In the genomic region with DNA sequence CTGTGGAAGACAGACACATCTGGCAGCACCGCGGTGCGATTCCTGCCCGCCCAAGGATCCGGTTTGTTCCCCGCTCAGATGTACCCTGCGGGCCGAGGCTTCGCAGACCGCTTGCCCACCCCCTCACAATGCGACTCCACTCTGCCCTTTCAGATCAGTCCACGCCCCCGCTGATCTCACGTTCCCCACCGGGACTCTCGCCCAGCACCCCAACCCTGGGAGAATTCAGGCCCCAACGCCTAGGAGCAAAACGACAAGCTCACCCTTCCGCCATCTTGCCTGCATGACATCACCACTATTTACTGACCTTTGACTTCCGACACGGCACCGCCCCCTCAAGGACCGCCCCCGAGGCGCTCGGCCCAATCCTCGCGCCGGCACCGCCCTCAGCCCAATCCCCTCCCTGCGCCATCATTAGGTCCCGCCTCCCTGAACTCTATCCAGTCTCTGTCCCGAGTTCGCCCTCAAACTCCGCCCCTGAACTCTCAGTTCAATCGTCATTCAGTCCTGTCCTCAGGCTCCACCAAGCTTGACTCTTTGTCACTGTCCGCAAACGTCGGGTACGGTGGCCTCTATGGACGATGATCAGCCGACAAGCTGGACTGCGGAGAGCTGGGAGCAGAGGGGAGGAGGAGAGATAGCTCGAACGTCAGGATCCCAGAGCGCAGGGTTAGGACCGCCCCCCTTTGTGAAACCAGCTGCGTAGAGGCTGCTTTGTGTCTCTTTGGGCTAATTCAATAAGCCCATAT, we compare ENCODE assay signal across 8 cellular contexts. TPM values are rescaled to one million over a fixed set of nuclear protein-coding genes. Genes with fewer than 3 reads are reported as not detected.
A peak's percentile ranks its signal among the peaks of the same experiment; 100 is the strongest.
DNase-seq lines count a peak whose midpoint lies in the region; ATAC-seq, FAIRE-seq and TF ChIP-seq lines count a peak whose summit lies in the region.

A gene with protein sequence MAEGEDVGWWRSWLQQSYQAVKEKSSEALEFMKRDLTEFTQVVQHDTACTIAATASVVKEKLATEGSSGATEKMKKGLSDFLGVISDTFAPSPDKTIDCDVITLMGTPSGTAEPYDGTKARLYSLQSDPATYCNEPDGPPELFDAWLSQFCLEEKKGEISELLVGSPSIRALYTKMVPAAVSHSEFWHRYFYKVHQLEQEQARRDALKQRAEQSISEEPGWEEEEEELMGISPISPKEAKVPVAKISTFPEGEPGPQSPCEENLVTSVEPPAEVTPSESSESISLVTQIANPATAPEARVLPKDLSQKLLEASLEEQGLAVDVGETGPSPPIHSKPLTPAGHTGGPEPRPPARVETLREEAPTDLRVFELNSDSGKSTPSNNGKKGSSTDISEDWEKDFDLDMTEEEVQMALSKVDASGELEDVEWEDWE (minus strand): TSS at position 301 of the 749 bp plus-strand sequence. CDS start 27 bp downstream, at position 274.

- TF ChIP-seq CTCF in astrocyte (IDR thresholded peaks at IDR 0.05; ENCODE audit: insufficient read depth, low read depth, low read length) (no peak), uterus (IDR thresholded peaks at IDR 0.05) (peak in 1 of 4 experiments; percentile 32)

- H3K4me3 ChIP-seq in astrocyte (ENCODE audit: insufficient read depth, low read depth, low read length) (peak within 1 kb of the TSS; percentile 92), right cardiac atrium (ENCODE audit: low read length) (peak within 1 kb of the TSS; percentile 68), uterus (peak within 1 kb of the TSS; percentile 83 to 96)

- H4K20me1 ChIP-seq in astrocyte (ENCODE audit: insufficient read depth, low read length): peaks cover 35% of the 10 kb centered on the region

- H3K27me3 Mint-ChIP-seq in astrocyte (ENCODE audit: low read depth, unreplicated experiment): no peaks in the 10 kb centered on the region

- H3K9me3 Mint-ChIP-seq in astrocyte (ENCODE audit: unreplicated experiment): peaks cover 4% of the 10 kb centered on the region

- H3K4me2 ChIP-seq in astrocyte (ENCODE audit: low read length): peak within 1 kb of the TSS; percentile 97

- DNase-seq in NCI-H2029 (lab: John Stamatoyannopoulos, UW) (peak; percentile 94), T-helper 22 cell (ENCODE audit: low read depth) (peak; percentile 93), astrocyte (ENCODE audit: low read depth) (peak; percentile 97), right cardiac atrium (peak; percentile 98 to 99 (median 98)), pulmonary artery endothelial cell (ENCODE audit: low read depth, low spot score) (peak; percentile 96), uterus (peak; percentile 98 to 99)

- ATAC-seq in GM18505 (IDR thresholded peaks at IDR 0.05; ENCODE audit: unreplicated experiment) (peak; percentile 91), HG02973 (IDR thresholded peaks at IDR 0.05; ENCODE audit: unreplicated experiment) (peak; percentile 90), right cardiac atrium (peak; percentile 98 to 99)

- intact Hi-C loops in right cardiac atrium (cut with DNase I): loop anchor here in 1 of 4 donors (10.0 kb wide), 1 partner anchor 480 kb away; a partner anchor contains a TSS
- intact Hi-C loops in uterus (cut with DNase I; ENCODE audit: low total_unique reads): no loop called here

- H3K27ac ChIP-seq in astrocyte (ENCODE audit: low read depth, low read length): peak within 1 kb of the TSS; percentile 95
- H3K27ac ChIP-seq in right cardiac atrium (ENCODE audit: low read length): peak within 1 kb of the TSS; percentile 97
- peak within 1 kb of the TSS; percentile 87 to 96 for H3K27ac ChIP-seq in uterus

- peaks cover 9% of the 10 kb centered on the region for H3K36me3 ChIP-seq in astrocyte (ENCODE audit: insufficient read depth, low read length)
- no peaks in the 10 kb centered on the region for H3K36me3 ChIP-seq in uterus

- H3K4me1 Mint-ChIP-seq in astrocyte (ENCODE audit: low read depth, unreplicated experiment): peaks cover 18% of the 10 kb centered on the region

- peak; percentile 67 for FAIRE-seq in astrocyte (lab: Jason Lieb, UNC)

- H3K4me3 Mint-ChIP-seq in astrocyte (ENCODE audit: unreplicated experiment): peak within 1 kb of the TSS; percentile 100

- under 1% methylated on average over 48 of the region's 48 CpGs for WGBS in right cardiac atrium

- TF ChIP-seq POLR2A in GM18505 (IDR thresholded peaks at IDR 0.05; ENCODE audit: borderline replicate concordance, extremely low read depth, insufficient read depth, insufficient read length) (peak; percentile 81), uterus (IDR thresholded peaks at IDR 0.05) (peak; percentile 93 to 96)

- H3K9me3 ChIP-seq in astrocyte (ENCODE audit: insufficient read depth, low read depth, low read length) (no peaks in the 10 kb centered on the region), right cardiac atrium (ENCODE audit: control insufficient read depth, low read length) (no peaks in the 10 kb centered on the region), uterus (no peaks in the 10 kb centered on the region)

- H3K27ac Mint-ChIP-seq in astrocyte (ENCODE audit: unreplicated experiment): peak within 1 kb of the TSS; percentile 98

- H3K4me1 ChIP-seq in astrocyte (ENCODE audit: insufficient read depth, low read length): peaks cover 18% of the 10 kb centered on the region
- H3K4me1 ChIP-seq in right cardiac atrium (ENCODE audit: control insufficient read depth, insufficient read depth, low read length): peaks cover 2% of the 10 kb centered on the region
- peaks cover 11 to 13% of the 10 kb centered on the region in 2 donors for H3K4me1 ChIP-seq in uterus

- H3K79me2 ChIP-seq in astrocyte (ENCODE audit: insufficient read depth, low read length): peaks cover 47% of the 10 kb centered on the region

- peak within 1 kb of the TSS; percentile 88 for H2AFZ ChIP-seq in astrocyte (ENCODE audit: low read depth, low read length)

- peaks cover 2% of the 10 kb centered on the region for H3K36me3 Mint-ChIP-seq in astrocyte (ENCODE audit: low read depth, unreplicated experiment)

- H3K27me3 ChIP-seq in astrocyte (ENCODE audit: insufficient read depth, low read length) (no peaks in the 10 kb centered on the region), right cardiac atrium (ENCODE audit: control insufficient read depth, insufficient read depth) (no peaks in the 10 kb centered on the region), uterus (no peaks in the 10 kb centered on the region)

- peak within 1 kb of the TSS; percentile 95 for H3K9ac ChIP-seq in astrocyte (ENCODE audit: low read length)

RNA-seq across cellular contexts. Expression of the gene that starts here (rescaled TPM):
- total RNA-seq in astrocyte (71.9 and 73.1 TPM in 2 replicates), right cardiac atrium (10 to 100 TPM; 40.4 to 56.0 (median 48.6) TPM), pulmonary artery endothelial cell (41.3 and 82.1 TPM in 2 replicates), uterus (10 to 100 TPM; 25.9 to 77.4 (median 65.2) TPM)
- polyA plus RNA-seq in right cardiac atrium: 37.1 TPM

Comparison
In these comparisons a context has a peak if more than half of its experiments do, and no peak if none do; other contexts are left out.
1. Peak in every context shown above with its lines: DNase-seq, ATAC-seq, H3K4me3 ChIP-seq and H3K27ac ChIP-seq.